Comparison of ENCODE assay signal across 19 cellular contexts in genomic region chr9:121781143-121781542, GRCh38.
"Had no signal": no experiment of that assay in that cellular context is flagged by ENCODE, and none has a peak within 500 bp of the region (broad histone marks: within the 10 kb centered on the region; RNA-seq: fewer than 3 reads in every experiment).

No MANE protein-coding gene starts in this region.

- H3K27me3 Mint-ChIP-seq: activated naive CD8-positive, alpha-beta T cell treated with anti-CD3 and anti-CD28 coated beads for 36 hours had no signal

- FAIRE-seq: endometrium, frontal cortex had no signal

- H3K27me3 ChIP-seq: heart left ventricle, neutrophil, spleen, tibial artery, vagina had no signal

- H3K9me3 Mint-ChIP-seq: activated T-helper 17 cell treated with anti-CD3 and anti-CD28 coated beads, Interleukin-2, amount 50 U/mL, for 72 hours had no signal

- DNase-seq: activated naive CD4-positive, alpha-beta T cell; activated naive CD8-positive, alpha-beta T cell treated with anti-CD3 and anti-CD28 coated beads for 36 hours; activated T-cell treated with anti-CD3 and anti-CD28 coated beads, Interleukin-2, amount 50 U/mL, for 1 hour; amygdala; caudate nucleus; kidney glomerular epithelial cell; left ventricle myocardium inferior; naive B cell; spleen; stimulated activated CD4-positive, alpha-beta T cell treated with anti-CD3 and anti-CD28 coated beads, Interleukin-4, amount 100 ng/mL, for 4 hours; stimulated activated naive B cell treated with anti-CD40 and anti-IgM and Interleukin-4, amounts not matched to agents 10 μg/mL and 1 μg/mL and 100 μg/mL, for 72 hours had no signal

- H3K36me3 Mint-ChIP-seq: activated CD4-positive, alpha-beta memory T cell treated with anti-CD3 and anti-CD28 coated beads for 36 hours; activated naive CD8-positive, alpha-beta T cell treated with anti-CD3 and anti-CD28 coated beads for 36 hours; stimulated activated naive B cell treated with anti-CD40 and anti-IgM and Interleukin-4, amounts not matched to agents 10 μg/mL and 1 μg/mL and 100 μg/mL, for 72 hours had no signal

- H3K27ac Mint-ChIP-seq: activated CD4-positive, alpha-beta memory T cell treated with anti-CD3 and anti-CD28 coated beads for 36 hours; activated naive CD8-positive, alpha-beta T cell treated with anti-CD3 and anti-CD28 coated beads for 36 hours; activated T-helper 17 cell treated with anti-CD3 and anti-CD28 coated beads, Interleukin-2, amount 50 U/mL, for 72 hours; stimulated activated naive B cell treated with anti-CD40 and anti-IgM and Interleukin-4, amounts not matched to agents 10 μg/mL and 1 μg/mL and 100 μg/mL, for 72 hours had no signal

- ATAC-seq: activated T-helper 17 cell treated with anti-CD3 and anti-CD28 coated beads, Interleukin-2, amount 50 U/mL, for 72 hours; heart left ventricle; stimulated activated naive B cell treated with anti-CD40 and anti-IgM and Interleukin-4, amounts not matched to agents 10 μg/mL and 1 μg/mL and 100 μg/mL, for 72 hours had no signal

- H3K4me3 Mint-ChIP-seq: activated CD4-positive, alpha-beta memory T cell treated with anti-CD3 and anti-CD28 coated beads for 36 hours; activated naive CD8-positive, alpha-beta T cell treated with anti-CD3 and anti-CD28 coated beads for 36 hours; activated T-helper 17 cell treated with anti-CD3 and anti-CD28 coated beads, Interleukin-2, amount 50 U/mL, for 72 hours; stimulated activated naive B cell treated with anti-CD40 and anti-IgM and Interleukin-4, amounts not matched to agents 10 μg/mL and 1 μg/mL and 100 μg/mL, for 72 hours had no signal

- H3K4me1 ChIP-seq: vagina had no signal

- H3K4me3 ChIP-seq: heart left ventricle, left ventricle myocardium inferior, spleen, tibial artery, vagina had no signal

- H3K36me3 ChIP-seq: neutrophil had no signal

- H3K4me1 Mint-ChIP-seq: activated T-helper 17 cell treated with anti-CD3 and anti-CD28 coated beads, Interleukin-2, amount 50 U/mL, for 72 hours; naive B cell; stimulated activated naive B cell treated with anti-CD40 and anti-IgM and Interleukin-4, amounts not matched to agents 10 μg/mL and 1 μg/mL and 100 μg/mL, for 72 hours had no signal

- H3K9me3 ChIP-seq: neutrophil, tibial artery, vagina had no signal

- H3K27ac ChIP-seq: neutrophil, spleen, tibial artery, vagina had no signal
